ENCODE assay signal across 12 cellular contexts in the genomic region with DNA sequence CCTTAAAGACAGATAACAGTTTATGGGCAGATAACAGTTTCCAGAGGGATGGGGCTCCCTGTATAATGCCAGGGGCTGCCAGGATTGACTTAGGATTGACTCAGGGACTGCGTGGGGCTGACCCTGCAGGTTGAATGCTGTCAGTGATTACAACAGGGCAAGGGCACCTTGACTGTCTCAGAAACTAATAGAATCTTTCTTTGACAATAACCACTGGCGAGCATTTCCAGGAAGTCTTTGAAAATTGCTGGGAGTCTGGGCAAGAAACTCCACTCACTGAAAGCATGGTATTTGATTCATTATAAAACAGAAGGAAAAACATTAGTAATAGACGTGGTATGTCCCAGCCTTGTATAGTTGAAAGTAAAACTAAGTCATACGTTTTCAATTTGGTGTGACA.
DNase-seq lines count a peak whose midpoint lies in the region; ATAC-seq and TF ChIP-seq lines count a peak whose summit lies in the region.
"Had no signal": no experiment of that assay in that cellular context is flagged by ENCODE, and none has a peak within 500 bp of the region (broad histone marks: within the 10 kb centered on the region; RNA-seq: fewer than 3 reads in every experiment).

No MANE protein-coding gene starts in this region.

- no peaks in the 10 kb centered on the region for H3K36me3 ChIP-seq in gastrocnemius medialis

- H3K4me3 ChIP-seq in gastrocnemius medialis: no peak overlapping the region

- H3K4me1 ChIP-seq in gastrocnemius medialis: peaks cover 6 to 13% of the 10 kb centered on the region in 2 donors

- no peak overlapping the region for H3K27ac ChIP-seq in gastrocnemius medialis

- no peak for TF ChIP-seq POLR2A in gastrocnemius medialis (IDR thresholded peaks at IDR 0.05)

- peak; percentile 93 for ATAC-seq in SK-N-SH treated with all-trans-retinoic acid at 6 μM for 48 hours
- peak; percentile 49 for ATAC-seq in sciatic nerve
- no peak for ATAC-seq in gastrocnemius medialis
- no peak for ATAC-seq in HG02970 (IDR thresholded peaks at IDR 0.05; ENCODE audit: low FRiP score, unreplicated experiment)
- ATAC-seq: Panc1 had no signal

- in situ Hi-C loops in gastrocnemius medialis (cut with MboI; ENCODE audit: low sequenced_read_pairs in 4 of 4): no loop called here

- intact Hi-C loops in sciatic nerve (cut with DNase I) (no loop called here), gastrocnemius medialis (cut with DNase I; ENCODE audit: low total_unique reads) (no loop called here)

- H3K27me3 ChIP-seq in gastrocnemius medialis: no peaks in the 10 kb centered on the region

- no peak for TF ChIP-seq CTCF in gastrocnemius medialis (IDR thresholded peaks at IDR 0.05 in 4 of 5, conservative IDR thresholded peaks at IDR 0.05 in 1 of 5)

- no peaks in the 10 kb centered on the region for H3K9me3 ChIP-seq in gastrocnemius medialis
- H3K9me3 ChIP-seq: Caco-2 had no signal

- DNase-seq in GM04504 (ENCODE audit: low read depth) (peak; percentile 28), fibroblast of gingiva (ENCODE audit: low read depth) (peak; percentile 68), sciatic nerve (ENCODE audit: low spot score) (no peak), NCI-H69 (lab: John Stamatoyannopoulos, UW) (no peak), gastrocnemius medialis (no peak)
- DNase-seq: Caco-2; effector memory CD4-positive, alpha-beta T cell; NCI-H2227 treated with DMSO at 0.1 percent for 48 hours; stimulated activated CD4-positive, alpha-beta T cell treated with anti-CD3 and anti-CD28 coated beads, Interleukin-4, amount 100 ng/mL, for 4 hours had no signal

TF ChIP-seq in SK-N-SH treated with all-trans-retinoic acid at 6 μM for 48 hours, 23 proteins besides CTCF, POLR2A, EP300 and RAD21:
- TF ChIP-seq ZFP3 (CRISPR knock-in tag; IDR thresholded peaks at IDR 0.05) (no peak), BACH2 (CRISPR knock-in tag; IDR thresholded peaks at IDR 0.05; ENCODE audit: borderline replicate concordance) (no peak), CREB5 (CRISPR knock-in tag; IDR thresholded peaks at IDR 0.05; ENCODE audit: low read depth) (no peak), ZFP30 (CRISPR knock-in tag; IDR thresholded peaks at IDR 0.05) (no peak), ISL1 (CRISPR knock-in tag; IDR thresholded peaks at IDR 0.05) (peak; percentile 81)

Comparison
In these comparisons a context has a peak if more than half of its experiments do, and no peak if none do; other contexts are left out.
1. DNase-seq: peak in GM04504 (single experiment) and fibroblast of gingiva (single experiment); none in sciatic nerve (single experiment), NCI-H69 (single experiment) and gastrocnemius medialis (0 of 2).
2. ATAC-seq: peak in SK-N-SH treated with all-trans-retinoic acid at 6 μM for 48 hours (single experiment) and sciatic nerve (single experiment); none in gastrocnemius medialis (0 of 2) and HG02970 (single experiment).